1 cellular context compared by ENCODE assay signal in genomic region chr3:23566499-23566898, GRCh38.
TF ChIP-seq lines count a peak whose summit lies in the region.

No MANE protein-coding gene starts in this region.

TF ChIP-seq in GM12878, 131 proteins besides CTCF, POLR2A, EP300 and RAD21 (continued from another document):
- TF ChIP-seq, protein P1, sequence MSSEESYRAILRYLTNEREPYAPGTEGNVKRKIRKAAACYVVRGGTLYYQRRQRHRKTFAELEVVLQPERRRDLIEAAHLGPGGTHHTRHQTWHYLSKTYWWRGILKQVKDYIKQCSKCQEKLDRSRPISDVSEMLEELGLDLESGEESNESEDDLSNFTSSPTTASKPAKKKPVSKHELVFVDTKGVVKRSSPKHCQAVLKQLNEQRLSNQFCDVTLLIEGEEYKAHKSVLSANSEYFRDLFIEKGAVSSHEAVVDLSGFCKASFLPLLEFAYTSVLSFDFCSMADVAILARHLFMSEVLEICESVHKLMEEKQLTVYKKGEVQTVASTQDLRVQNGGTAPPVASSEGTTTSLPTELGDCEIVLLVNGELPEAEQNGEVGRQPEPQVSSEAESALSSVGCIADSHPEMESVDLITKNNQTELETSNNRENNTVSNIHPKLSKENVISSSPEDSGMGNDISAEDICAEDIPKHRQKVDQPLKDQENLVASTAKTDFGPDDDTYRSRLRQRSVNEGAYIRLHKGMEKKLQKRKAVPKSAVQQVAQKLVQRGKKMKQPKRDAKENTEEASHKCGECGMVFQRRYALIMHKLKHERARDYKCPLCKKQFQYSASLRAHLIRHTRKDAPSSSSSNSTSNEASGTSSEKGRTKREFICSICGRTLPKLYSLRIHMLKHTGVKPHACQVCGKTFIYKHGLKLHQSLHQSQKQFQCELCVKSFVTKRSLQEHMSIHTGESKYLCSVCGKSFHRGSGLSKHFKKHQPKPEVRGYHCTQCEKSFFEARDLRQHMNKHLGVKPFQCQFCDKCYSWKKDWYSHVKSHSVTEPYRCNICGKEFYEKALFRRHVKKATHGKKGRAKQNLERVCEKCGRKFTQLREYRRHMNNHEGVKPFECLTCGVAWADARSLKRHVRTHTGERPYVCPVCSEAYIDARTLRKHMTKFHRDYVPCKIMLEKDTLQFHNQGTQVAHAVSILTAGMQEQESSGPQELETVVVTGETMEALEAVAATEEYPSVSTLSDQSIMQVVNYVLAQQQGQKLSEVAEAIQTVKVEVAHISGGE (CRISPR knock-in tag; IDR thresholded peaks at IDR 0.05), result no peak
- no peak for TF ChIP-seq SUZ12 (IDR thresholded peaks at IDR 0.05; ENCODE audit: unreplicated experiment)
- no peak for TF ChIP-seq SMC3 (IDR thresholded peaks at IDR 0.05; ENCODE audit: borderline replicate concordance, low read length)
- TF ChIP-seq ZNF384 (IDR thresholded peaks at IDR 0.05; ENCODE audit: borderline replicate concordance, low read depth, low read length), result no peak
- no peak for TF ChIP-seq SREBF1 (IDR thresholded peaks at IDR 0.05; ENCODE audit: low read length)
- TF ChIP-seq ZSCAN29 (IDR thresholded peaks at IDR 0.05), result no peak
- no peak for TF ChIP-seq HDAC2 (IDR thresholded peaks at IDR 0.05)
- no peak for TF ChIP-seq CHD2 (IDR thresholded peaks at IDR 0.05; ENCODE audit: borderline replicate concordance, low read depth, low read length)
- no peak for TF ChIP-seq NR2C2 (IDR thresholded peaks at IDR 0.05; ENCODE audit: borderline replicate concordance, control insufficient read depth, insufficient read length, low read depth)
- 0 out of 2 replicates have a peak, but pooled peaks have one; percentile 39 for TF ChIP-seq CBX5 (IDR thresholded peaks at IDR 0.05; ENCODE audit: low read depth)
- TF ChIP-seq, protein P2, sequence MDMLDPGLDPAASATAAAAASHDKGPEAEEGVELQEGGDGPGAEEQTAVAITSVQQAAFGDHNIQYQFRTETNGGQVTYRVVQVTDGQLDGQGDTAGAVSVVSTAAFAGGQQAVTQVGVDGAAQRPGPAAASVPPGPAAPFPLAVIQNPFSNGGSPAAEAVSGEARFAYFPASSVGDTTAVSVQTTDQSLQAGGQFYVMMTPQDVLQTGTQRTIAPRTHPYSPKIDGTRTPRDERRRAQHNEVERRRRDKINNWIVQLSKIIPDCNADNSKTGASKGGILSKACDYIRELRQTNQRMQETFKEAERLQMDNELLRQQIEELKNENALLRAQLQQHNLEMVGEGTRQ (IDR thresholded peaks at IDR 0.05; ENCODE audit: borderline replicate concordance, low read depth, low read length), result no peak
- TF ChIP-seq TCF12 (IDR thresholded peaks at IDR 0.05; ENCODE audit: low read depth, low read length), result no peak
- no peak for TF ChIP-seq CREB1 (IDR thresholded peaks at IDR 0.05; ENCODE audit: low read depth)
- TF ChIP-seq, protein P3, sequence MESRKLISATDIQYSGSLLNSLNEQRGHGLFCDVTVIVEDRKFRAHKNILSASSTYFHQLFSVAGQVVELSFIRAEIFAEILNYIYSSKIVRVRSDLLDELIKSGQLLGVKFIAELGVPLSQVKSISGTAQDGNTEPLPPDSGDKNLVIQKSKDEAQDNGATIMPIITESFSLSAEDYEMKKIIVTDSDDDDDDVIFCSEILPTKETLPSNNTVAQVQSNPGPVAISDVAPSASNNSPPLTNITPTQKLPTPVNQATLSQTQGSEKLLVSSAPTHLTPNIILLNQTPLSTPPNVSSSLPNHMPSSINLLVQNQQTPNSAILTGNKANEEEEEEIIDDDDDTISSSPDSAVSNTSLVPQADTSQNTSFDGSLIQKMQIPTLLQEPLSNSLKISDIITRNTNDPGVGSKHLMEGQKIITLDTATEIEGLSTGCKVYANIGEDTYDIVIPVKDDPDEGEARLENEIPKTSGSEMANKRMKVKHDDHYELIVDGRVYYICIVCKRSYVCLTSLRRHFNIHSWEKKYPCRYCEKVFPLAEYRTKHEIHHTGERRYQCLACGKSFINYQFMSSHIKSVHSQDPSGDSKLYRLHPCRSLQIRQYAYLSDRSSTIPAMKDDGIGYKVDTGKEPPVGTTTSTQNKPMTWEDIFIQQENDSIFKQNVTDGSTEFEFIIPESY (IDR thresholded peaks at IDR 0.05), result no peak
- peak; percentile 35; the same call in 1 of the 2 replicates for TF ChIP-seq RAD51 (IDR thresholded peaks at IDR 0.05)
- TF ChIP-seq ZNF687 (IDR thresholded peaks at IDR 0.05), result no peak
- 0 out of 2 replicates have a peak, but pooled peaks have one; percentile 7 for TF ChIP-seq RUNX3 (IDR thresholded peaks at IDR 0.05; ENCODE audit: low read length)
